ENCODE assay signal across 19 cellular contexts in the genomic region with DNA sequence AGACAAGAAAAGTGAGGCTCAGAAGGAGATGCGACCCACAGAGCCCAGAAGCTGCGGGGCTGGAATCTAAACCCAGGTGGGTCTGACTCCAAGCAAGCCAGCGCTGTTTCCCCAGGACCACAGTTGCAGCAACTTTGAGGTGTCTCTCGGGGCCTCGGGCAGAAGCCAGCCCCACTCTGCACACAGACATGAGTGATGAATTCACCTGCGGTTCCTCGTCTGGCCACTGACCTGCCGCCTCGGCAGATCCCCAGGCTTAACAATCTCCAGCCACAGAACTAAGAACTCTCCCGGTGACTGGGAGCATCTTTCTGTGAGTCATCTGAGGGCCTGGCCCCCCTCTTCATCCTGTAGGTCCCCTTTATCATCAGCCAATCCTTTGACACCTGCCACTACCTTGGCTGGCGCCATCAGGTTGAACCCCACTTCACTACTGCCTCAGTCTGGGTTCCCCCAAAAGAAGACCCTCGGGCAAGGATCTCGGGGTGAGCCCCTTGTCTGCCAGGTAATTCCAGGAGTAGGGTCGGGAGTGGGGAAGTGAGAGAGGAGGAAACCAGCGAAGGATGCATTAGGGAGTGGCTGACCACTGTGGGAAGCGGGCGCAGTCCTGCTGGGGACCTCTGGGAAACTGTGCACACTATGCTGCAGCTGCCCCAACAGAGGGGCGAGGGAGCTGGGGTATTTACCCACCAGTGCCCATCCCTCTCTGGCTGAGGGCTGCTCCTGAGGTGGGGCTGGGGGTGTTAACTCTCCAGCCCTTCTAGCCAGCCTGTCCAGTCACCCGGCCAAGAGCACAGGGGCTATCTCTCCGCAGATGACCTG. TPM values are rescaled to one million over a fixed set of nuclear protein-coding genes. Genes with fewer than 3 reads are reported as not detected.
DNase-seq lines count a peak whose midpoint lies in the region; ATAC-seq and TF ChIP-seq lines count a peak whose summit lies in the region.
"Had no signal": no experiment of that assay in that cellular context is flagged by ENCODE, and none has a peak within 500 bp of the region (broad histone marks: within the 10 kb centered on the region; RNA-seq: fewer than 3 reads in every experiment).

No MANE protein-coding gene starts in this region.

- CTCF ChIA-PET in WTC11 (lab: Charles Lee) = no interaction called here

- no peak overlapping the region for H3K4me3 Mint-ChIP-seq in HFFc6
- H3K4me3 Mint-ChIP-seq in WTC11 = no peak overlapping the region

- H3K27me3 Mint-ChIP-seq in HFFc6 (ENCODE audit: insufficient read depth) (no peaks in the 10 kb centered on the region; the same call in none of the 2 replicates), WTC11 (ENCODE audit: low read depth) (0 out of 2 replicates have a peak, but pooled peaks cover 3% of the 10 kb centered on the region)

- DNase-seq in HFFc6 (no peak), WTC11 (ENCODE audit: low spot score) (no peak), mesenteric fat pad (ENCODE audit: low spot score) (peak; percentile 84), sciatic nerve (ENCODE audit: low spot score) (peak; percentile 52), head of caudate nucleus (no peak), globus pallidus (ENCODE audit: low spot score) (no peak), NCI-H187 (lab: John Stamatoyannopoulos, UW) (no peak), left colon (no peak)
- DNase-seq: ACHN, C1 segment of cervical spinal cord, DMS79 treated with DMSO at 0.1 percent for 48 hours, KBM-7, NCI-H1105 treated with DMSO at 0.1 percent for 48 hours, NCI-H1694, NCI-H510A, NCI-H82, PC-3, RPMI8226, SIG-M5 had no signal

- POLR2A ChIA-PET in WTC11 (lab: Charles Lee) = no interaction called here

- peak; percentile 18; the same call in 1 of the 2 replicates for TF ChIP-seq CTCF in HFFc6 (IDR thresholded peaks at IDR 0.05)
- TF ChIP-seq CTCF in WTC11 (IDR thresholded peaks at IDR 0.05) = no peak

- intact Hi-C loops in sciatic nerve (cut with DNase I) (no loop called here), head of caudate nucleus (cut with DNase I) (no loop called here), left colon (cut with DNase I, micrococcal nuclease) (no loop called here)

- H3K36me3 Mint-ChIP-seq in HFFc6 (ENCODE audit: low read depth) = peaks cover 11% of the 10 kb centered on the region
- H3K36me3 Mint-ChIP-seq in WTC11 = peaks cover 16% of the 10 kb centered on the region

- peaks cover 12% of the 10 kb centered on the region for H3K4me1 Mint-ChIP-seq in HFFc6 (ENCODE audit: low read depth)
- H3K4me1 Mint-ChIP-seq in WTC11 = peaks cover 28% of the 10 kb centered on the region

- H3K27ac Mint-ChIP-seq in HFFc6 (no peak overlapping the region), WTC11 (peak overlapping the region; percentile 47; the same call in 1 of the 2 replicates)

- H3K9me3 Mint-ChIP-seq in HFFc6 (peaks cover 10% of the 10 kb centered on the region), WTC11 (peaks cover 17% of the 10 kb centered on the region)

- no peak for ATAC-seq in WTC11
- ATAC-seq in sciatic nerve = no peak
- no peak for ATAC-seq in left colon
- ATAC-seq: PC-3 had no signal

TF ChIP-seq in WTC11, 78 proteins besides CTCF, POLR2A, EP300 and RAD21:
- no peak for TF ChIP-seq FOXK1 (CRISPR knock-in tag; IDR thresholded peaks at IDR 0.05)
- TF ChIP-seq, protein P1, sequence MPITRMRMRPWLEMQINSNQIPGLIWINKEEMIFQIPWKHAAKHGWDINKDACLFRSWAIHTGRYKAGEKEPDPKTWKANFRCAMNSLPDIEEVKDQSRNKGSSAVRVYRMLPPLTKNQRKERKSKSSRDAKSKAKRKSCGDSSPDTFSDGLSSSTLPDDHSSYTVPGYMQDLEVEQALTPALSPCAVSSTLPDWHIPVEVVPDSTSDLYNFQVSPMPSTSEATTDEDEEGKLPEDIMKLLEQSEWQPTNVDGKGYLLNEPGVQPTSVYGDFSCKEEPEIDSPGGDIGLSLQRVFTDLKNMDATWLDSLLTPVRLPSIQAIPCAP (CRISPR knock-in tag; IDR thresholded peaks at IDR 0.05) = no peak
TF ChIP-seq in WTC11: peak in this region for 0.

RNA-seq across cellular contexts. Expression of a gene that starts 33.0 kb away (rescaled TPM):
- total RNA-seq in HFFc6 (2021; fragmentation: NEBNext Ultra II Directional; extraction: Animal tissue kit (Norgen Biotek cat#: 25700)) = under 1 TPM; 0.09 to 0.14 (median 0.12) TPM
- total RNA-seq in WTC11 (2021) = 16.3 to 21.3 TPM (median 16.7 TPM) in 3 replicates
- total RNA-seq in mesenteric fat pad = 10.2 TPM
- total RNA-seq in sciatic nerve = 10.4 TPM
- total RNA-seq in left colon = 1 to 10 TPM in 1 of 2 donors, under 1 TPM in 1; 0.92 to 2.3 TPM

Comparison
In these comparisons a context has a peak if more than half of its experiments do, and no peak if none do; other contexts are left out.
1. DNase-seq: peak in mesenteric fat pad (single experiment) and sciatic nerve (single experiment); none in HFFc6 (single experiment), WTC11 (single experiment), head of caudate nucleus (0 of 42), globus pallidus (single experiment), NCI-H187 (0 of 2) and left colon (0 of 2).